Comparison of ENCODE assay signal across 9 cellular contexts in the genomic region with DNA sequence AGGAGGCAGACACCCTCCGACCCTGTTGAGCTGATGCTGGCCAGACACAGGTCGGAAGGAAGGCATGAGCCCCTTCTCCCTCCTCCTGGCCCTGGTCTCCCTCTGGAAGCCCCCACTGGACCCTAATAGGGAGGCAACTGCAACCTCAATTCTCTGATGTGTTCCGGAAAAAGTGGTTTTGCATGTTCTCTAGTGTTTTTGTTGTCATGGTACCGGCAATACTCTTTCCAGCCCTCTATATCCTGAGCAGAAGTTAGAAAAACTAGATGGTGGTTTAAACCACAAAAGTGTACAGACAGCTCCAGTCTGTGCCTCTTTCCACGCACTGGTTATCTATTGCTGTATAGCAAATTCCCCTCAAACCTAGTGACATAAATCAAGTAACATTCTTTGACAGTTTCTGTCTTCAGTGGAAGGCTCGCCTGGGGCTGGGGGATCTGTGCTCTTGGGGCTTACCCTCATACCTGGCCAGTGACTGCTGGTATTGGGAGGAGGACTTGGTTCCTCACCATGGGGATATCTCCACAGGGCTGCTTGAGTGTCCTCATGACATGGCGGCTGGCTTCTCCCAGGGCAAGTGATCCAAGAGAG. TPM values are rescaled to one million over a fixed set of nuclear protein-coding genes. Genes with fewer than 3 reads are reported as not detected.
DNase-seq lines count a peak whose midpoint lies in the region; ATAC-seq and TF ChIP-seq lines count a peak whose summit lies in the region.
"Had no signal": no experiment of that assay in that cellular context is flagged by ENCODE, and none has a peak within 500 bp of the region (broad histone marks: within the 10 kb centered on the region; RNA-seq: fewer than 3 reads in every experiment).

No MANE protein-coding gene starts in this region.

- peak overlapping the region; percentile 73 for H3K4me3 Mint-ChIP-seq in CD8-positive, alpha-beta T cell

- no peak for TF ChIP-seq EP300 in ovary (IDR thresholded peaks at IDR 0.05)

- in situ Hi-C loops in Panc1 (cut with HindIII; ENCODE audit: low pct_unique_long_range_greater_than_20kb, low sequenced_read_pairs) = no loop called here

- H3K36me3 Mint-ChIP-seq in CD8-positive, alpha-beta T cell = peaks cover 34% of the 10 kb centered on the region

- no peaks in the 10 kb centered on the region for H3K27me3 Mint-ChIP-seq in CD8-positive, alpha-beta T cell (ENCODE audit: low read depth)

- no peak for TF ChIP-seq POLR2A in ovary (IDR thresholded peaks at IDR 0.05)

- H3K27ac Mint-ChIP-seq in CD8-positive, alpha-beta T cell = peak overlapping the region; percentile 97

- TF ChIP-seq CTCF in CD8-positive, alpha-beta T cell (IDR thresholded peaks at IDR 0.05) = no peak
- TF ChIP-seq CTCF in Panc1 (IDR thresholded peaks at IDR 0.05) (no peak), ovary (IDR thresholded peaks at IDR 0.05) (no peak)

- H3K27me3 ChIP-seq in CD8-positive, alpha-beta T cell (ENCODE audit: insufficient read depth, low read length) = no peaks in the 10 kb centered on the region
- H3K27me3 ChIP-seq in Panc1 (ENCODE audit: control insufficient read depth, insufficient read depth, low read length) (no peaks in the 10 kb centered on the region), esophagus (ENCODE audit: control insufficient read depth in 1 of 2, insufficient read depth in 2 of 2, low read length in 2 of 2) (no peaks in the 10 kb centered on the region), ovary (no peaks in the 10 kb centered on the region)

- H3K4me1 ChIP-seq in CD8-positive, alpha-beta T cell (ENCODE audit: insufficient read depth, low read length) = peaks cover 48% of the 10 kb centered on the region
- H3K4me1 ChIP-seq in Panc1 (ENCODE audit: control insufficient read depth, insufficient read depth, low read length) (no peaks in the 10 kb centered on the region), esophagus (ENCODE audit: control insufficient read depth in 2 of 2, insufficient read depth in 2 of 2, low read length in 1 of 2) (peaks cover 0 to 5% of the 10 kb centered on the region in 2 donors), ovary (ENCODE audit: insufficient read depth) (peaks cover 4% of the 10 kb centered on the region)

- no TSS peak for BruUV-seq in Panc1 (replicated peaks; lab: Mats Ljungman, UMichigan)

- POLR2A ChIA-PET in CD8-positive, alpha-beta T cell (lab: Charles Lee) = interaction anchor here (1.0 kb wide), 1 partner anchor 46 kb away, joined by 3 read pairs; no protein-coding TSS in a partner anchor
- POLR2A ChIA-PET in Panc1 (lab: Charles Lee) = no interaction called here

- 64 to 71% methylated on average over 7 of the region's 7 CpGs for WGBS in esophagus, 2 donors
- WGBS in ovary, 3 donors = 91 to 93% (median 91%) methylated on average over 7 of the region's 7 CpGs

- H3K9me3 ChIP-seq in CD8-positive, alpha-beta T cell (ENCODE audit: low read length) = no peaks in the 10 kb centered on the region
- no peaks in the 10 kb centered on the region for H3K9me3 ChIP-seq in Panc1 (ENCODE audit: control insufficient read depth, insufficient read depth, low read depth, low read length)
- no peaks in the 10 kb centered on the region for H3K9me3 ChIP-seq in esophagus (ENCODE audit: control insufficient read depth in 2 of 2, insufficient read depth in 1 of 2, low read depth in 1 of 2, low read length in 1 of 2)
- no peaks in the 10 kb centered on the region for H3K9me3 ChIP-seq in ovary

- H3K4me3 ChIP-seq in CD8-positive, alpha-beta T cell (ENCODE audit: low read depth, low read length) = peak overlapping the region; percentile 21
- no peak overlapping the region for H3K4me3 ChIP-seq in Panc1 (ENCODE audit: low read depth in 2 of 2, low read length in 2 of 2)
- H3K4me3 ChIP-seq in esophagus (ENCODE audit: low read depth in 1 of 2, low read length in 2 of 2) = no peak overlapping the region
- no peak overlapping the region for H3K4me3 ChIP-seq in ovary

- peak overlapping the region; percentile 75 for H3K27ac ChIP-seq in CD8-positive, alpha-beta T cell (ENCODE audit: low read depth, low read length)
- no peak overlapping the region for H3K27ac ChIP-seq in Panc1 (ENCODE audit: low read length)
- peak overlapping the region; percentile 69 to 74 for H3K27ac ChIP-seq in esophagus (ENCODE audit: low read depth in 2 of 2, low read length in 1 of 2)
- no peak overlapping the region for H3K27ac ChIP-seq in ovary
- H3K27ac ChIP-seq: VCaP had no signal

- peaks cover 62% of the 10 kb centered on the region for H3K4me1 Mint-ChIP-seq in CD8-positive, alpha-beta T cell (ENCODE audit: low read depth)

- H3K9me3 Mint-ChIP-seq in CD8-positive, alpha-beta T cell = no peaks in the 10 kb centered on the region

- intact Hi-C loops in CD8-positive, alpha-beta T cell (cut with DNase I, micrococcal nuclease) = loop anchor here (1.0 to 5.0 kb wide), 3 partner anchors 27 to 35 kb away; a partner anchor contains a TSS
- intact Hi-C loops in Panc1 (cut with micrococcal nuclease; ENCODE audit: unreplicated experiment) = no loop called here
- intact Hi-C loops in posterior cingulate gyrus (cut with DNase I) = no loop called here
- intact Hi-C loops in ovary (cut with DNase I) = loop anchor here in 2 of 4 donors (5.0 to 10.0 kb wide), 2 partner anchors 82 to 470 kb away; no protein-coding TSS in a partner anchor

- DNase-seq in CD8-positive, alpha-beta T cell = peak in 6 of 7 experiments; percentile 29 to 67 (median 48)
- DNase-seq in Panc1 (ENCODE audit: low read depth, low spot score) = no peak
- DNase-seq in posterior cingulate gyrus = no peak
- no peak for DNase-seq in ovary
- DNase-seq in NCI-H2029 (lab: John Stamatoyannopoulos, UW) = no peak
- no peak for DNase-seq in NCI-H1436 (lab: John Stamatoyannopoulos, UW)

- ATAC-seq in CD8-positive, alpha-beta T cell = peak; percentile 88
- peak; percentile 81 for ATAC-seq in GM21723 (IDR thresholded peaks at IDR 0.05; ENCODE audit: unreplicated experiment)
- 0 out of 2 replicates have a peak, but pooled peaks have one; percentile 43 for ATAC-seq in Panc1

- no peaks in the 10 kb centered on the region for H3K36me3 ChIP-seq in CD8-positive, alpha-beta T cell (ENCODE audit: insufficient read depth, low read length)
- H3K36me3 ChIP-seq in Panc1 (ENCODE audit: control insufficient read depth, insufficient read depth, low read length) (no peaks in the 10 kb centered on the region), esophagus (ENCODE audit: control insufficient read depth in 2 of 2, insufficient read depth in 2 of 2, low read length in 1 of 2) (no peaks in the 10 kb centered on the region), ovary (no peaks in the 10 kb centered on the region)

- CTCF ChIA-PET in CD8-positive, alpha-beta T cell (lab: Charles Lee) = interaction anchor here (1.0 to 1.9 kb wide), 3 partner anchors 26 to 466 kb away, joined by 3 to 11 read pairs (median 6); no protein-coding TSS in a partner anchor
- CTCF ChIA-PET in Panc1 (lab: Charles Lee) = no interaction called here

RNA-seq across cellular contexts. Expression of a gene that starts 37.0 kb away (rescaled TPM):
- total RNA-seq in CD8-positive, alpha-beta T cell = 10 to 100 TPM; 38.2 to 44.6 TPM
- total RNA-seq in Panc1 (2021; ENCODE audit: unreplicated experiment) = 1.4 TPM
- polyA plus RNA-seq in Panc1 (2012; ENCODE audit: insufficient read length) = 0.64 TPM
- 1 to 10 TPM; 2.4 to 2.6 TPM for polyA plus RNA-seq in esophagus
- total RNA-seq in ovary = 1 to 10 TPM; 1.7 to 7.8 (median 2.5) TPM
- polyA plus RNA-seq in ovary = 1 to 10 TPM; 1.9 to 3.3 TPM

RNA-seq across cellular contexts. Expression of a gene that starts 42.3 kb away (rescaled TPM):
- 100 to 1,000 TPM; 109 TPM for total RNA-seq in CD8-positive, alpha-beta T cell
- 137 TPM for total RNA-seq in Panc1 (2021; ENCODE audit: unreplicated experiment)
- polyA plus RNA-seq in Panc1 (2012; ENCODE audit: insufficient read length) = 105 TPM
- polyA plus RNA-seq in esophagus = 100 to 1,000 TPM; 168 to 183 TPM
- total RNA-seq in ovary = 100 to 1,000 TPM in 4 of 7 donors, 10 to 100 TPM in 3; 50.0 to 115 (median 102) TPM
- 100 to 1,000 TPM; 114 to 217 TPM for polyA plus RNA-seq in ovary

Comparison
In these comparisons a context has a peak if more than half of its experiments do, and no peak if none do; other contexts are left out.
1. DNase-seq: peak in CD8-positive, alpha-beta T cell (6 of 7); none in Panc1 (single experiment), posterior cingulate gyrus (0 of 10), ovary (0 of 5), NCI-H2029 (single experiment) and NCI-H1436 (single experiment).
2. H3K27ac ChIP-seq: peak in CD8-positive, alpha-beta T cell (single experiment) and esophagus (2 of 2); none in Panc1 (single experiment) and ovary (0 of 2).
3. RNA of a gene that starts 37.0 kb away (total RNA-seq): 38.2 to 44.6 TPM in CD8-positive, alpha-beta T cell; 1.7 to 7.8 TPM in ovary and 1.4 TPM in Panc1 (single experiment); every median in the first group is over 4 times any median in the second.
4. intact Hi-C loops: an anchor here in CD8-positive, alpha-beta T cell (1.0 to 5.0 kb wide); none called in Panc1 and posterior cingulate gyrus.
5. Peak in every context shown above with its lines, with median percentiles within 50 percentile points of each other: ATAC-seq.